ENCODE assay signal across 8 cellular contexts in the genomic region with DNA sequence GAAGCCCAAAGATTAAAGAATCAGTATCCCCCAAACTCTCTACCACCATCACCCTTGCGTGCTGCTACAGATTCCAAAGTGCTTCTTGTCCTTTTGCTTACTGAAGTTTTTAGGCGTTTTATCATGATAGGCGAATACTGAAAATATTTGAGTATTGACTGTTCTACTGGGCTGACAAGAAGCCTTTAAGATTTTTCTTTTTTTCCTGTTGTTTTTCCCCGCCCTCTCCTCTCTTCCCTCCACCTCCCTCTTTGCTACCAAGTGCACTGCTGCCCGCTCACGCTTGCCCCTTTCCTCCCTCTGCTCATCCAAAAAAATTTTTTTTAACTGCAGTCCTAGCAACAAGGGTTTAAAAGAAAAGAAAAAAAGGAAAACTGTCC. TPM values are rescaled to one million over a fixed set of nuclear protein-coding genes. Genes with fewer than 3 reads are reported as not detected.
DNase-seq lines count a peak whose midpoint lies in the region; ATAC-seq and TF ChIP-seq lines count a peak whose summit lies in the region.

No MANE protein-coding gene starts in this region.

- H3K4me3 ChIP-seq in AG09309 (ENCODE audit: control insufficient read depth, low read depth, low read length): peak overlapping the region; percentile 94
- H3K4me3 ChIP-seq in HUES6 (ENCODE audit: low read depth, low read length): peak overlapping the region; percentile 84
- peak overlapping the region; percentile 99 for H3K4me3 ChIP-seq in brain microvascular endothelial cell (ENCODE audit: low read depth, low read length)
- H3K4me3 ChIP-seq in aorta (ENCODE audit: low read length in 2 of 2): peak overlapping the region; percentile 96 to 98

- in situ Hi-C loops in brain microvascular endothelial cell (cut with HindIII; ENCODE audit: low pct_ligation_motif_present, low sequenced_read_pairs): no loop called here

- H3K4me1 ChIP-seq in HUES6 (ENCODE audit: control insufficient read depth, insufficient read depth, low read length) (peaks cover 7% of the 10 kb centered on the region; the same call in 1 of the 2 replicates), aorta (ENCODE audit: control insufficient read depth in 1 of 2, insufficient read depth in 2 of 2, low read length in 2 of 2) (peaks cover 4% of the 10 kb centered on the region in 2 donors)

- ATAC-seq in aorta (ENCODE audit: low FRiP score): no peak

- intact Hi-C loops in aorta (cut with DNase I): loop anchor here in 1 of 2 donors (2.0 kb wide), 1 partner anchor 39 kb away; a partner anchor contains a TSS

- WGBS in aorta, 2 donors: 1% methylated on average over 6 of the region's 6 CpGs

- no peak for DNase-seq in AG09309 (ENCODE audit: low read depth)
- DNase-seq in brain microvascular endothelial cell: no peak
- DNase-seq in medulla oblongata (ENCODE audit: extremely low spot score): peak; percentile 13
- DNase-seq in aorta: no peak
- no peak for DNase-seq in HK-2 (ENCODE audit: unreplicated experiment)
- DNase-seq in NCI-H1092 (lab: John Stamatoyannopoulos, UW): no peak
- no peak for DNase-seq in NCI-H510A (lab: John Stamatoyannopoulos, UW)

- H3K27ac ChIP-seq in HUES6 (ENCODE audit: low read depth, low read length) (0 out of 2 replicates have a peak overlapping the region, but pooled peaks have one; percentile 69), brain microvascular endothelial cell (peak overlapping the region; percentile 87), aorta (ENCODE audit: low read depth in 1 of 2, low read length in 2 of 2) (peak overlapping the region; percentile 6 to 49)

- H3K27me3 ChIP-seq in HUES6 (ENCODE audit: control insufficient read depth, insufficient read depth, low read length) (no peaks in the 10 kb centered on the region), brain microvascular endothelial cell (replicated peaks) (no peaks in the 10 kb centered on the region), aorta (ENCODE audit: control insufficient read depth in 1 of 2, insufficient read depth in 2 of 2, low read length in 1 of 2) (no peaks in the 10 kb centered on the region)

- peak overlapping the region; percentile 96 for H3K9ac ChIP-seq in HUES6 (ENCODE audit: low read length)

- H3K9me3 ChIP-seq in HUES6 (ENCODE audit: control insufficient read depth, insufficient read depth, low read depth, low read length) (no peaks in the 10 kb centered on the region), aorta (ENCODE audit: control insufficient read depth, low read length) (no peaks in the 10 kb centered on the region)

- TF ChIP-seq CTCF in AG09309 (IDR thresholded peaks at IDR 0.05; ENCODE audit: control insufficient read depth, insufficient read depth, low read depth, low read length, missing control alignments) (no peak), brain microvascular endothelial cell (IDR thresholded peaks at IDR 0.05; ENCODE audit: low read depth, low read length, missing control alignments) (no peak)

- H3K36me3 ChIP-seq in HUES6 (ENCODE audit: control insufficient read depth, insufficient read depth, low read length) (peaks cover 14% of the 10 kb centered on the region), brain microvascular endothelial cell (replicated peaks) (peaks cover 13% of the 10 kb centered on the region), aorta (ENCODE audit: control insufficient read depth in 1 of 2, insufficient read depth in 2 of 2, low read length in 1 of 2) (no peaks in the 10 kb centered on the region)

RNA-seq across cellular contexts. Expression of a gene that starts 0.7 kb away (rescaled TPM):
- total RNA-seq in aorta: 100 to 1,000 TPM; 126 to 134 TPM
- 100 to 1,000 TPM in 1 of 2 donors, 10 to 100 TPM in 1; 78.1 to 120 TPM for polyA plus RNA-seq in aorta

RNA-seq across cellular contexts. Expression of a gene that starts 0.8 kb away (rescaled TPM):
- 10 to 100 TPM; 14.9 to 23.4 TPM for total RNA-seq in aorta
- polyA plus RNA-seq in aorta: 1 to 10 TPM; 2.0 to 2.5 TPM

RNA-seq across cellular contexts. Expression of a gene that starts 39.0 kb away (rescaled TPM):
- total RNA-seq in aorta: 10 to 100 TPM; 10.1 to 13.7 TPM
- 1 to 10 TPM; 1.4 to 3.6 TPM for polyA plus RNA-seq in aorta

Comparison
In these comparisons a context has a peak if more than half of its experiments do, and no peak if none do; other contexts are left out.
1. H3K27ac ChIP-seq: peak in every context shown above with its lines; median percentile 87 in brain microvascular endothelial cell; 69 in HUES6; 28 in aorta.